23 cellular contexts compared by ENCODE assay signal in the genomic region with DNA sequence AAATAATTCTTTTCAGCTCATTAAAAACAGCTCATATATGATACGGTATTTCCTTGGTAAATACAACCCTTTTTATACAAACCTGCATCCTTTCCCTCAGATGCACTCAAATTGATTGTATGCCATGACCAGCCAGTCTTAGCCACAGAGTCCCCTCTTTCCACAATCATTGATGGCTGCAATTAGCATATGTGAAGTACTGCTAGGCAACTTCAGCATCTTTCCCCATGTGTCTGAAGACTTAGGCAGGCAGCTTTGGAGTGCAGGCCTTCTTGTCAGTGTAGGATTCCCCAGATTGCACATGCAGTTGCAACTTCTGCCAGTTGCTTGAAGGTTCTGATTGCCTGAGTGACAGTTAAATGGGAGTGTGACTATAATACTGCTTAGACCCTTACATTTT. TPM values are rescaled to one million over a fixed set of nuclear protein-coding genes. Genes with fewer than 3 reads are reported as not detected.
DNase-seq lines count a peak whose midpoint lies in the region; ATAC-seq, FAIRE-seq and TF ChIP-seq lines count a peak whose summit lies in the region.
"Had no signal": no experiment of that assay in that cellular context is flagged by ENCODE, and none has a peak within 500 bp of the region (broad histone marks: within the 10 kb centered on the region; RNA-seq: fewer than 3 reads in every experiment).

No MANE protein-coding gene starts in this region.

- H4K91ac ChIP-seq in trophoblast cell (ENCODE audit: low read depth, low read length): no peak overlapping the region

- H2BK12ac ChIP-seq in trophoblast cell (ENCODE audit: low read length): no peak overlapping the region

- H3K14ac ChIP-seq in trophoblast cell (ENCODE audit: low read length): no peak overlapping the region

- no peak for DNase-seq in HepG2 (ENCODE audit: low spot score)
- DNase-seq in right lobe of liver: no peak
- no peak for DNase-seq in hepatocyte (ENCODE audit: low spot score)
- DNase-seq in trophoblast cell: no peak
- no peak for DNase-seq in left ventricle myocardium inferior
- DNase-seq: 8988T; ACHN; AML-193; BE2C; Calu3; CD4-positive, alpha-beta memory T cell; COR-L47; DMS53; DMS79 treated with DMSO at 0.1 percent for 48 hours; GF-D8; GM23248; HFFc6 had no signal

- H4K12ac ChIP-seq in trophoblast cell (ENCODE audit: low read depth, low read length): no peak overlapping the region

- no peaks in the 10 kb centered on the region for H3K79me1 ChIP-seq in trophoblast cell (ENCODE audit: low read length)

- H2AK5ac ChIP-seq in trophoblast cell (ENCODE audit: low read length): no peak overlapping the region

- H3K36me3 ChIP-seq in HepG2 (replicated peaks in 1 of 2; ENCODE audit: control insufficient read depth in 1 of 2, insufficient read depth in 2 of 2, low read length in 2 of 2) (no peaks in the 10 kb centered on the region), right lobe of liver (no peaks in the 10 kb centered on the region), hepatocyte (replicated peaks; ENCODE audit: insufficient read depth, low read depth) (no peaks in the 10 kb centered on the region), trophoblast cell (ENCODE audit: control insufficient read depth in 1 of 2, insufficient read depth in 2 of 2, low read length in 2 of 2) (no peaks in the 10 kb centered on the region), left ventricle myocardium inferior (no peaks in the 10 kb centered on the region)
- H3K36me3 ChIP-seq: BE2C; BLaER1 treated with 17β-estradiol and CSF1 and Interleukin-3, amounts not matched to agents 10 nM and 100 nM; HAP-1 had no signal

- H3K9me3 ChIP-seq in HepG2 (ENCODE audit: low read length): no peaks in the 10 kb centered on the region
- no peaks in the 10 kb centered on the region for H3K9me3 ChIP-seq in right lobe of liver
- no peaks in the 10 kb centered on the region for H3K9me3 ChIP-seq in hepatocyte (ENCODE audit: low read depth)
- H3K9me3 ChIP-seq in trophoblast cell (ENCODE audit: insufficient read depth, low read depth, low read length): no peaks in the 10 kb centered on the region
- H3K9me3 ChIP-seq in left ventricle myocardium inferior (replicated peaks): no peaks in the 10 kb centered on the region
- H3K9me3 ChIP-seq: A549, BE2C, HAP-1 had no signal

- H2BK5ac ChIP-seq in trophoblast cell (ENCODE audit: low read depth, low read length, poor library complexity): no peak overlapping the region

- no peak overlapping the region for H3K23ac ChIP-seq in trophoblast cell (ENCODE audit: low read length)

- peak overlapping the region; percentile 30 for H3K27ac ChIP-seq in HepG2 (ENCODE audit: extremely low read length, insufficient read depth, low read length)
- H3K27ac ChIP-seq in right lobe of liver: peak overlapping the region in 1 of 3 donors; percentile 19
- H3K27ac ChIP-seq in hepatocyte: peak overlapping the region; percentile 22
- no peak overlapping the region for H3K27ac ChIP-seq in trophoblast cell (ENCODE audit: low read depth, low read length)
- no peak overlapping the region for H3K27ac ChIP-seq in left ventricle myocardium inferior (replicated peaks)
- H3K27ac ChIP-seq: A549; BLaER1 treated with 17β-estradiol and CSF1 and Interleukin-3, amounts not matched to agents 10 nM and 100 nM; GM23248 had no signal

- H3K4me2 ChIP-seq in HepG2 (ENCODE audit: low read depth, low read length) (no peak overlapping the region), hepatocyte (peak overlapping the region; percentile 11), trophoblast cell (ENCODE audit: low read length) (no peak overlapping the region)
- H3K4me2 ChIP-seq: A549; BLaER1 treated with 17β-estradiol and CSF1 and Interleukin-3, amounts not matched to agents 10 nM and 100 nM had no signal

- intact Hi-C loops in HepG2 (cut with micrococcal nuclease; ENCODE audit: unreplicated experiment) (no loop called here), right lobe of liver (cut with DNase I) (no loop called here), left ventricle myocardium inferior (cut with micrococcal nuclease) (no loop called here)

- H3K4me1 ChIP-seq in HepG2 (ENCODE audit: insufficient read depth, low read length) (peaks cover 44% of the 10 kb centered on the region), right lobe of liver (peaks cover 0 to 8% (median 3%) of the 10 kb centered on the region in 4 donors), hepatocyte (ENCODE audit: insufficient read depth) (no peaks in the 10 kb centered on the region), trophoblast cell (ENCODE audit: control insufficient read depth in 1 of 2, insufficient read depth in 2 of 2, low read length in 2 of 2) (no peaks in the 10 kb centered on the region), left ventricle myocardium inferior (no peaks in the 10 kb centered on the region)
- H3K4me1 ChIP-seq: A549; BE2C; BLaER1 treated with 17β-estradiol and CSF1 and Interleukin-3, amounts not matched to agents 10 nM and 100 nM had no signal

- H4K20me1 ChIP-seq in HepG2 (ENCODE audit: insufficient read depth, low read length) (no peaks in the 10 kb centered on the region), hepatocyte (ENCODE audit: insufficient read depth, poor library complexity, severe bottlenecking) (no peaks in the 10 kb centered on the region)
- H4K20me1 ChIP-seq: BLaER1 treated with 17β-estradiol and CSF1 and Interleukin-3, amounts not matched to agents 10 nM and 100 nM had no signal

- TF ChIP-seq EP300 in HepG2 (IDR thresholded peaks at IDR 0.05; ENCODE audit: low read depth in 2 of 2, low read length in 2 of 2): no peak
- TF ChIP-seq EP300 in HepG2 (CRISPR knock-in tag; IDR thresholded peaks at IDR 0.05; ENCODE audit: borderline replicate concordance): no peak

- CTCF ChIA-PET in HepG2 (lab: Yijun Ruan, JAX; ENCODE audit: low intra/inter-chr PET ratio, low total read pairs): no interaction called here

- H3K79me2 ChIP-seq in HepG2 (ENCODE audit: insufficient read depth, low read length) (no peaks in the 10 kb centered on the region), hepatocyte (no peaks in the 10 kb centered on the region), trophoblast cell (ENCODE audit: control insufficient read depth, insufficient read depth, low read length, poor library complexity) (no peaks in the 10 kb centered on the region)

- ATAC-seq in HepG2 (no peak), right lobe of liver (no peak), HG03565 (IDR thresholded peaks at IDR 0.05; ENCODE audit: unreplicated experiment) (no peak)
- ATAC-seq: A549 had no signal

- TF ChIP-seq RAD21 in HepG2 (CRISPR knock-in tag; IDR thresholded peaks at IDR 0.05): no peak

- H3K27me3 ChIP-seq in HepG2 (ENCODE audit: control insufficient read depth in 1 of 2, insufficient read depth in 2 of 2, low read length in 2 of 2) (no peaks in the 10 kb centered on the region), right lobe of liver (no peaks in the 10 kb centered on the region), hepatocyte (no peaks in the 10 kb centered on the region), trophoblast cell (ENCODE audit: insufficient read depth, low read length) (no peaks in the 10 kb centered on the region), left ventricle myocardium inferior (ENCODE audit: low read depth) (no peaks in the 10 kb centered on the region)
- H3K27me3 ChIP-seq: BE2C had no signal

- H2AFZ ChIP-seq in HepG2 (ENCODE audit: low read length): no peak overlapping the region
- no peak overlapping the region for H2AFZ ChIP-seq in hepatocyte
- peak overlapping the region; percentile 28 for H2AFZ ChIP-seq in trophoblast cell (ENCODE audit: insufficient read depth, low read length, poor library complexity)
- H2AFZ ChIP-seq: GM23248 had no signal

- H3K9me2 ChIP-seq in hepatocyte (replicated peaks; ENCODE audit: insufficient read depth): no peaks in the 10 kb centered on the region

- no TSS peak for BruUV-seq in HepG2 (replicated peaks; lab: Mats Ljungman, UMichigan)

- TF ChIP-seq POLR2A in HepG2 (IDR thresholded peaks at IDR 0.05; ENCODE audit: insufficient read depth in 1 of 2, low read depth in 2 of 2, low read length in 2 of 2): no peak
- no peak for TF ChIP-seq POLR2A in right lobe of liver (IDR thresholded peaks at IDR 0.05)

- no peak overlapping the region for H3K4ac ChIP-seq in trophoblast cell (ENCODE audit: low read depth, low read length)

- POLR2A ChIA-PET in HepG2 (lab: Yijun Ruan, JAX): interaction anchor here (0.5 to 2.1 kb wide), 2 partner anchors 11 to 59 kb away, joined by 3 to 5 read pairs; no protein-coding TSS in a partner anchor

- H2BK120ac ChIP-seq in trophoblast cell (ENCODE audit: insufficient read depth, low read length, poor library complexity): no peak overlapping the region

- 88% methylated on average over 1 of the region's 1 CpG for WGBS in HepG2 (ENCODE audit: low lambda C conversion rate)
- 57% methylated on average over 1 of the region's 1 CpG for WGBS in right lobe of liver (ENCODE audit: insufficient coverage, low coverage, low lambda C conversion rate, missing lambda C conversion rate)
- WGBS in hepatocyte (ENCODE audit: low lambda C conversion rate, missing lambda C conversion rate): 61% methylated on average over 1 of the region's 1 CpG
- WGBS in trophoblast cell (ENCODE audit: extremely low coverage, insufficient coverage, insufficient read length): no CpG with 5 or more reads among the region's 1 CpG

- TF ChIP-seq CTCF in HepG2 (CRISPR knock-in tag; IDR thresholded peaks at IDR 0.05) (no peak), right lobe of liver (IDR thresholded peaks at IDR 0.05) (no peak), hepatocyte (IDR thresholded peaks at IDR 0.05; ENCODE audit: poor library complexity) (no peak), left ventricle myocardium inferior (IDR thresholded peaks at IDR 0.05; ENCODE audit: borderline replicate concordance) (no peak)

- no peak overlapping the region for H3K9ac ChIP-seq in HepG2 (ENCODE audit: insufficient read depth, low read depth, low read length)
- H3K9ac ChIP-seq in trophoblast cell (ENCODE audit: low read length): no peak overlapping the region
- H3K9ac ChIP-seq: BLaER1 treated with 17β-estradiol and CSF1 and Interleukin-3, amounts not matched to agents 10 nM and 100 nM; GM23248 had no signal

- H3K4me3 ChIP-seq in HepG2 (replicated peaks in 1 of 3; ENCODE audit: insufficient read depth in 1 of 3, low read depth in 2 of 3, low read length in 3 of 3) (no peak overlapping the region), right lobe of liver (no peak overlapping the region), hepatocyte (no peak overlapping the region), trophoblast cell (ENCODE audit: low read depth, low read length) (no peak overlapping the region), left ventricle myocardium inferior (no peak overlapping the region)
- H3K4me3 ChIP-seq: A549; BLaER1 treated with 17β-estradiol and CSF1 and Interleukin-3, amounts not matched to agents 10 nM and 100 nM; GM23248; HAP-1 had no signal

- no peak for FAIRE-seq in HepG2 (lab: Jason Lieb, UNC)
- FAIRE-seq: A549, GM12891, H54 had no signal

- H4K8ac ChIP-seq in trophoblast cell (ENCODE audit: low read depth, low read length): no peak overlapping the region

- H3K18ac ChIP-seq in trophoblast cell (ENCODE audit: low read length): no peak overlapping the region

- in situ Hi-C loops in HepG2 (cut with HindIII; ENCODE audit: extremely low pct_ligation_motif_present, low pct_unique_long_range_greater_than_20kb): no loop called here

RNA-seq across cellular contexts. Expression of a gene that starts 15.6 kb away (rescaled TPM):
- 155 and 367 TPM in 2 replicates for total RNA-seq in HepG2 (2016; rRNA removed; fragmentation: Illumina TruSeq; extraction: Trizol)
- total RNA-seq in HepG2 (2016; cell fraction: cytosol; rRNA removed; fragmentation: Illumina TruSeq; extraction: Trizol; ENCODE audit: low read depth): 13.3 and 14.6 TPM in 2 replicates
- 151 and 343 TPM in 2 replicates for total RNA-seq in HepG2 (2016; cell fraction: insoluble cytoplasmic fraction; rRNA removed; fragmentation: Illumina TruSeq; extraction: Trizol)
- total RNA-seq in HepG2 (2016; cell fraction: membrane; rRNA removed; fragmentation: Illumina TruSeq; extraction: Trizol): 51.3 and 60.6 TPM in 2 replicates
- total RNA-seq in HepG2 (2016; cell fraction: nucleus; rRNA removed; fragmentation: Illumina TruSeq; extraction: Trizol): 147 and 156 TPM in 2 replicates
- 184 and 257 TPM in 2 replicates for polyA plus RNA-seq in HepG2 (2011; rRNA removed)
- 176 and 180 TPM in 2 replicates for polyA plus RNA-seq in HepG2 (2011; cell fraction: cytosol; rRNA removed)
- polyA plus RNA-seq in HepG2 (2011; cell fraction: nucleus; rRNA removed): 79.2 and 90.5 TPM in 2 replicates
- 89.3 and 124 TPM in 2 replicates for polyA plus RNA-seq in HepG2 (2012)
- polyA plus RNA-seq in HepG2 (2016; cell fraction: cytosol; fragmentation: Illumina TruSeq; extraction: Trizol; ENCODE audit: low read depth): 13.4 and 13.7 TPM in 2 replicates
- 152 and 158 TPM in 2 replicates for polyA plus RNA-seq in HepG2 (2016; cell fraction: insoluble cytoplasmic fraction; fragmentation: Illumina TruSeq; extraction: Trizol; ENCODE audit: low read depth)
- polyA plus RNA-seq in HepG2 (2016; cell fraction: membrane; fragmentation: Illumina TruSeq; extraction: Trizol; ENCODE audit: low read depth): 28.6 and 30.8 TPM in 2 replicates
- 118 and 129 TPM in 2 replicates for polyA plus RNA-seq in HepG2 (2016; cell fraction: nucleus; fragmentation: Illumina TruSeq; extraction: Trizol; ENCODE audit: insufficient read depth, low read depth)
- polyA minus RNA-seq in HepG2 (2011; rRNA and poly(A)+ RNA removed; ENCODE audit: low replicate concordance): 456 and 893 TPM in 2 replicates
- polyA minus RNA-seq in HepG2 (2011; cell fraction: cytosol; rRNA and poly(A)+ RNA removed): 213 and 216 TPM in 2 replicates
- polyA minus RNA-seq in HepG2 (2011; cell fraction: nucleus; rRNA and poly(A)+ RNA removed): 149 and 164 TPM in 2 replicates
- total RNA-seq in right lobe of liver: 100 to 1,000 TPM in 2 of 6 experiments, 10 to 100 TPM in 4; 53.3 to 164 (median 84.6) TPM
- total RNA-seq in hepatocyte: 73.8 and 90.5 TPM in 2 replicates
- polyA plus RNA-seq in hepatocyte: 9.6 and 11.6 TPM in 2 replicates
- polyA plus RNA-seq in trophoblast cell (2013): 108 and 119 TPM in 2 replicates
- total RNA-seq in left ventricle myocardium inferior: 38.5 TPM
- polyA plus RNA-seq: A549 had no signal

Comparison
In these comparisons a context has a peak if more than half of its experiments do, and no peak if none do; other contexts are left out.
1. H3K27ac ChIP-seq: peak in HepG2 (single experiment) and hepatocyte (single experiment); none in trophoblast cell (single experiment) and left ventricle myocardium inferior (single experiment).